8 cellular contexts compared by ENCODE assay signal in genomic region chr12:72017054-72017651, GRCh38.
DNase-seq lines count a peak whose midpoint lies in the region; FAIRE-seq and TF ChIP-seq lines count a peak whose summit lies in the region.

No MANE protein-coding gene starts in this region.

- H3K27ac Mint-ChIP-seq in activated T-cell treated with anti-CD3 and anti-CD28 coated beads, Interleukin-2, amount 50 U/mL, for 24 hours = no peak overlapping the region
- no peak overlapping the region for H3K27ac Mint-ChIP-seq in neural progenitor cell

- peak; percentile 92 for FAIRE-seq in G401.6 (lab: Jason Lieb, UNC)

- H3K4me1 ChIP-seq in PC-9 (replicated peaks; ENCODE audit: insufficient read depth) = no peaks in the 10 kb centered on the region
- H3K4me1 ChIP-seq in fibroblast of lung (ENCODE audit: control insufficient read depth, extremely low read depth, insufficient read depth, low read length) = no peaks in the 10 kb centered on the region
- H3K4me1 ChIP-seq in neural progenitor cell = no peaks in the 10 kb centered on the region
- H3K4me1 ChIP-seq in thyroid gland = no peaks in the 10 kb centered on the region

- H4K20me1 ChIP-seq in PC-9 (ENCODE audit: insufficient read depth) (no peaks in the 10 kb centered on the region), fibroblast of lung (ENCODE audit: control insufficient read depth, extremely low read depth, insufficient read depth, low read length) (no peaks in the 10 kb centered on the region), neural progenitor cell (ENCODE audit: low read depth) (no peaks in the 10 kb centered on the region)

- no peaks in the 10 kb centered on the region for H3K36me3 ChIP-seq in PC-9 (ENCODE audit: low read depth)
- H3K36me3 ChIP-seq in fibroblast of lung (ENCODE audit: control insufficient read depth, insufficient read depth, low read length) = no peaks in the 10 kb centered on the region
- H3K36me3 ChIP-seq in neural progenitor cell = no peaks in the 10 kb centered on the region
- no peaks in the 10 kb centered on the region for H3K36me3 ChIP-seq in thyroid gland

- H2AFZ ChIP-seq in PC-9 (no peak overlapping the region), fibroblast of lung (ENCODE audit: low read length) (no peak overlapping the region), neural progenitor cell (replicated peaks) (no peak overlapping the region)

- intact Hi-C loops in PC-9 (cut with micrococcal nuclease; ENCODE audit: unreplicated experiment) = loop anchor here (2.0 kb wide), 1 partner anchor 266 kb away; no protein-coding TSS in a partner anchor
- intact Hi-C loops in thyroid gland (cut with DNase I) = no loop called here

- CTCF ChIA-PET in PC-9 (lab: Charles Lee) = interaction anchor here (0.5 to 0.6 kb wide), 3 partner anchors 122 to 248 kb away, joined by 3 to 17 read pairs (median 3); no protein-coding TSS in a partner anchor

- H3K27me3 Mint-ChIP-seq in activated T-cell treated with anti-CD3 and anti-CD28 coated beads, Interleukin-2, amount 50 U/mL, for 24 hours = peaks cover 29% of the 10 kb centered on the region
- peaks cover 5% of the 10 kb centered on the region for H3K27me3 Mint-ChIP-seq in neural progenitor cell (ENCODE audit: insufficient read depth, low read depth)

- no peak for TF ChIP-seq POLR2A in thyroid gland (IDR thresholded peaks at IDR 0.05)

- H3K9me3 ChIP-seq in PC-9 (ENCODE audit: insufficient read depth, low read depth) (no peaks in the 10 kb centered on the region), fibroblast of lung (ENCODE audit: control insufficient read depth, insufficient read depth, low read depth, low read length) (no peaks in the 10 kb centered on the region), neural progenitor cell (ENCODE audit: low read depth) (no peaks in the 10 kb centered on the region), thyroid gland (no peaks in the 10 kb centered on the region)

- H3K9me2 ChIP-seq in PC-9 (ENCODE audit: insufficient read depth) = no peaks in the 10 kb centered on the region

- H3K4me1 Mint-ChIP-seq in activated T-cell treated with anti-CD3 and anti-CD28 coated beads, Interleukin-2, amount 50 U/mL, for 24 hours (ENCODE audit: low read depth) = peaks cover 1% of the 10 kb centered on the region
- peaks cover 3% of the 10 kb centered on the region for H3K4me1 Mint-ChIP-seq in neural progenitor cell

- TF ChIP-seq CTCF in PC-9 (conservative IDR thresholded peaks at IDR 0.05) (peak; percentile 78), fibroblast of lung (conservative IDR thresholded peaks at IDR 0.05 in 1 of 2, IDR thresholded peaks at IDR 0.05 in 1 of 2; ENCODE audit: low read depth in 1 of 2, low read length in 2 of 2) (peak; percentile 73 to 89), neural progenitor cell (IDR thresholded peaks at IDR 0.05) (peak; percentile 73), thyroid gland (IDR thresholded peaks at IDR 0.05) (peak; percentile 28 to 77 (median 60))

- H3K79me2 ChIP-seq in PC-9 (ENCODE audit: low read depth) (no peaks in the 10 kb centered on the region), fibroblast of lung (ENCODE audit: control insufficient read depth, insufficient read depth, low read length) (no peaks in the 10 kb centered on the region), neural progenitor cell (ENCODE audit: low read depth) (no peaks in the 10 kb centered on the region)

- H3K9me3 Mint-ChIP-seq in activated T-cell treated with anti-CD3 and anti-CD28 coated beads, Interleukin-2, amount 50 U/mL, for 24 hours = no peaks in the 10 kb centered on the region
- no peaks in the 10 kb centered on the region for H3K9me3 Mint-ChIP-seq in neural progenitor cell

- H3F3A ChIP-seq in PC-9 (ENCODE audit: insufficient read depth, low read depth) (no peaks in the 10 kb centered on the region), neural progenitor cell (ENCODE audit: low read depth) (no peaks in the 10 kb centered on the region)

- BruUV-seq in PC-9 (replicated peaks; lab: Mats Ljungman, UMichigan) = no TSS peak

- H3K9ac ChIP-seq in fibroblast of lung (ENCODE audit: insufficient read depth, low read length) (no peak overlapping the region), neural progenitor cell (no peak overlapping the region)

- DNase-seq in GOT3 (lab: John Stamatoyannopoulos, UW) = peak; percentile 91
- DNase-seq in Kasumi-1 (lab: John Stamatoyannopoulos, UW) = peak; percentile 84 to 86
- peak; percentile 39 to 76 for DNase-seq in PC-9
- DNase-seq in activated T-cell treated with anti-CD3 and anti-CD28 coated beads, Interleukin-2, amount 50 U/mL, for 24 hours = peak; percentile 60
- DNase-seq in fibroblast of lung (ENCODE audit: low read depth in 2 of 2) = peak; percentile 60 to 80
- DNase-seq in neural progenitor cell (ENCODE audit: low spot score) = peak; percentile 78
- DNase-seq in thyroid gland = peak; percentile 55

- no peak overlapping the region for H3K4me2 ChIP-seq in PC-9
- peak overlapping the region; percentile 41 for H3K4me2 ChIP-seq in fibroblast of lung (ENCODE audit: extremely low read depth, insufficient read depth, low read length)
- no peak overlapping the region for H3K4me2 ChIP-seq in neural progenitor cell

- no peak overlapping the region for H3K4me3 Mint-ChIP-seq in activated T-cell treated with anti-CD3 and anti-CD28 coated beads, Interleukin-2, amount 50 U/mL, for 24 hours
- no peak overlapping the region for H3K4me3 Mint-ChIP-seq in neural progenitor cell

- 1 to 2% methylated on average over 6 of the region's 6 CpGs for WGBS in thyroid gland, 2 donors

- no peak overlapping the region for H3K4me3 ChIP-seq in PC-9
- no peak overlapping the region for H3K4me3 ChIP-seq in fibroblast of lung (replicated peaks in 1 of 4; ENCODE audit: control extremely low read depth in 1 of 4, insufficient read depth in 1 of 4, low read depth in 3 of 4, low read length in 4 of 4)
- no peak overlapping the region for H3K4me3 ChIP-seq in neural progenitor cell
- H3K4me3 ChIP-seq in thyroid gland (replicated peaks in 1 of 3) = no peak overlapping the region

- POLR2A ChIA-PET in PC-9 (lab: Charles Lee; ENCODE audit: unreplicated experiment) = no interaction called here

- H3K27me3 ChIP-seq in PC-9 (ENCODE audit: insufficient read depth, low read depth) = no peaks in the 10 kb centered on the region
- H3K27me3 ChIP-seq in fibroblast of lung (ENCODE audit: control insufficient read depth, insufficient read depth, low read length) = no peaks in the 10 kb centered on the region
- no peaks in the 10 kb centered on the region for H3K27me3 ChIP-seq in neural progenitor cell
- H3K27me3 ChIP-seq in thyroid gland = no peaks in the 10 kb centered on the region

- H3K36me3 Mint-ChIP-seq in activated T-cell treated with anti-CD3 and anti-CD28 coated beads, Interleukin-2, amount 50 U/mL, for 24 hours (ENCODE audit: low read depth) = no peaks in the 10 kb centered on the region
- H3K36me3 Mint-ChIP-seq in neural progenitor cell = no peaks in the 10 kb centered on the region

- H3K27ac ChIP-seq in PC-9 (no peak overlapping the region), fibroblast of lung (ENCODE audit: insufficient read depth, low read length) (no peak overlapping the region), neural progenitor cell (no peak overlapping the region), thyroid gland (no peak overlapping the region)
